In genomic region chr12:13203028-13203922, GRCh38 we compare ENCODE assay signal across 10 cellular contexts. TPM values are rescaled to one million over a fixed set of nuclear protein-coding genes. Genes with fewer than 3 reads are reported as not detected.
DNase-seq lines count a peak whose midpoint lies in the region; ATAC-seq, FAIRE-seq and TF ChIP-seq lines count a peak whose summit lies in the region.
"Had no signal": no experiment of that assay in that cellular context is flagged by ENCODE, and none has a peak within 500 bp of the region (broad histone marks: within the 10 kb centered on the region; RNA-seq: fewer than 3 reads in every experiment).

No MANE protein-coding gene starts in this region.

- peaks cover 45% of the 10 kb centered on the region for H3K4me1 ChIP-seq in A549

- peak; percentile 69 to 79 for TF ChIP-seq RAD21 in A549 (conservative IDR thresholded peaks at IDR 0.05 in 1 of 2, IDR thresholded peaks at IDR 0.05 in 1 of 2)

- H3K4me2 ChIP-seq in A549 = no peak overlapping the region

- FAIRE-seq in A549 (lab: Jason Lieb, UNC) = no peak

- CTCF ChIA-PET in A549 (lab: Yijun Ruan, JAX) = interaction anchor here (0.9 to 16.5 kb wide), 6 partner anchors 7 to 179 kb away, joined by 3 to 189 read pairs (median 5); partner anchors contain the start of genes FAM234B and GSG1

- H3K9me3 ChIP-seq in A549 = no peaks in the 10 kb centered on the region

- POLR2A ChIA-PET in A549 (lab: Yijun Ruan, JAX) = interaction anchor here (1.2 kb wide), 1 partner anchor 9 kb away, joined by 4 read pairs; no protein-coding TSS in a partner anchor

- peak; percentile 50 to 62; a peak in 3 of 6 replicates for ATAC-seq in A549
- no peak for ATAC-seq in GM21367 (IDR thresholded peaks at IDR 0.05; ENCODE audit: unreplicated experiment)
- no peak for ATAC-seq in HG02840 (IDR thresholded peaks at IDR 0.05; ENCODE audit: low FRiP score, unreplicated experiment)
- ATAC-seq in HG03196 (IDR thresholded peaks at IDR 0.05; ENCODE audit: unreplicated experiment) = no peak

- TF ChIP-seq EP300 in A549 (IDR thresholded peaks at IDR 0.05) = no peak

- H3K36me3 ChIP-seq in H7 (replicated peaks; ENCODE audit: control insufficient read depth, insufficient read depth, low read length) = no peaks in the 10 kb centered on the region

- no peaks in the 10 kb centered on the region for H3K27me3 ChIP-seq in H7 (ENCODE audit: control insufficient read depth, insufficient read depth, low read length)

- 74% methylated on average over 16 of the region's 16 CpGs for WGBS in A549 (ENCODE audit: missing lambda C conversion rate)

- peak; percentile 38 for TF ChIP-seq CTCF in A549 (IDR thresholded peaks at IDR 0.05)
- TF ChIP-seq CTCF in cardiac fibroblast (IDR thresholded peaks at IDR 0.05; ENCODE audit: low read depth, low read length) = peak; percentile 41

- H3K4me3 ChIP-seq in A549 = no peak overlapping the region
- no peak overlapping the region for H3K4me3 ChIP-seq in H7 (ENCODE audit: insufficient read depth, low read depth, low read length)
- no peak overlapping the region for H3K4me3 ChIP-seq in cardiac fibroblast (replicated peaks in 1 of 2; ENCODE audit: low read depth in 2 of 2, low read length in 2 of 2)

- peak in 1 of 2 experiments; percentile 55 for DNase-seq in A549 (ENCODE audit: low read depth in 1 of 2, low spot score in 1 of 2)
- DNase-seq in H7 = peak; percentile 79
- DNase-seq in cardiac fibroblast (ENCODE audit: low read depth in 2 of 2) = peak; percentile 72 to 78
- peak; percentile 64 to 68 for DNase-seq in lung microvascular endothelial cell (ENCODE audit: low read depth in 2 of 2)
- no peak for DNase-seq in NCI-H1417 treated with DMSO at 0.1 percent for 48 hours (lab: John Stamatoyannopoulos, UW)
- DNase-seq: activated B cell treated with CpG ODN at 0.5 μM for 24 hours had no signal

- H3K27ac ChIP-seq in A549 = peak overlapping the region; percentile 20 to 41; a peak in 2 of 6 replicates
- H3K27ac ChIP-seq: HL-60 had no signal

- TF ChIP-seq POLR2A in A549 (IDR thresholded peaks at IDR 0.05; ENCODE audit: low read length) = no peak

TF ChIP-seq in A549, 52 proteins besides CTCF, POLR2A, EP300 and RAD21:
- TF ChIP-seq POLR2AphosphoS2 (conservative IDR thresholded peaks at IDR 0.05; ENCODE audit: low read length) (no peak), SMC3 (IDR thresholded peaks at IDR 0.05) (peak; percentile 54)

RNA-seq across cellular contexts. Expression of gene EMP1, which starts 6.7 kb away (rescaled TPM):
- polyA plus RNA-seq in A549 (2011; rRNA removed) (21.2 and 25.5 TPM in 2 replicates), A549 (2017; fragmentation: RNase III; extraction: RNeasy Plus Mini Kit Qiagen cat#74134 plus additional on column Dnase treatment) (17.3 to 27.0 TPM (median 19.2 TPM) in 3 replicates)
- polyA plus RNA-seq in A549 (2012; cell fraction: cytosol; rRNA removed) = 21.6 and 34.9 TPM in 2 replicates
- 51.4 and 74.9 TPM in 2 replicates for polyA plus RNA-seq in A549 (2012; cell fraction: nucleus; rRNA removed)
- polyA minus RNA-seq in A549 (2011; rRNA and poly(A)+ RNA removed) = 32.7 and 49.1 TPM in 2 replicates
- total RNA-seq in H7 (2014; rRNA removed; shearing (Covaris generic)) = 0.44 and 0.48 TPM in 2 replicates
- 58.4 and 83.3 TPM in 2 replicates for total RNA-seq in lung microvascular endothelial cell
- total RNA-seq: activated B cell treated with CpG ODN at 0.5 μM for 24 hours had no signal

Comparison
In these comparisons a context has a peak if more than half of its experiments do, and no peak if none do; other contexts are left out.
1. ATAC-seq: peak in A549 (2 of 2); none in GM21367 (single experiment), HG02840 (single experiment) and HG03196 (single experiment).
2. RNA of gene EMP1, which starts 6.7 kb away (total RNA-seq): 58.4 to 83.3 TPM in lung microvascular endothelial cell; 0.44 to 0.48 TPM in H7; every median in the first group is over 10 times any median in the second.